Comparison of ENCODE assay signal across 8 cellular contexts in the genomic region with DNA sequence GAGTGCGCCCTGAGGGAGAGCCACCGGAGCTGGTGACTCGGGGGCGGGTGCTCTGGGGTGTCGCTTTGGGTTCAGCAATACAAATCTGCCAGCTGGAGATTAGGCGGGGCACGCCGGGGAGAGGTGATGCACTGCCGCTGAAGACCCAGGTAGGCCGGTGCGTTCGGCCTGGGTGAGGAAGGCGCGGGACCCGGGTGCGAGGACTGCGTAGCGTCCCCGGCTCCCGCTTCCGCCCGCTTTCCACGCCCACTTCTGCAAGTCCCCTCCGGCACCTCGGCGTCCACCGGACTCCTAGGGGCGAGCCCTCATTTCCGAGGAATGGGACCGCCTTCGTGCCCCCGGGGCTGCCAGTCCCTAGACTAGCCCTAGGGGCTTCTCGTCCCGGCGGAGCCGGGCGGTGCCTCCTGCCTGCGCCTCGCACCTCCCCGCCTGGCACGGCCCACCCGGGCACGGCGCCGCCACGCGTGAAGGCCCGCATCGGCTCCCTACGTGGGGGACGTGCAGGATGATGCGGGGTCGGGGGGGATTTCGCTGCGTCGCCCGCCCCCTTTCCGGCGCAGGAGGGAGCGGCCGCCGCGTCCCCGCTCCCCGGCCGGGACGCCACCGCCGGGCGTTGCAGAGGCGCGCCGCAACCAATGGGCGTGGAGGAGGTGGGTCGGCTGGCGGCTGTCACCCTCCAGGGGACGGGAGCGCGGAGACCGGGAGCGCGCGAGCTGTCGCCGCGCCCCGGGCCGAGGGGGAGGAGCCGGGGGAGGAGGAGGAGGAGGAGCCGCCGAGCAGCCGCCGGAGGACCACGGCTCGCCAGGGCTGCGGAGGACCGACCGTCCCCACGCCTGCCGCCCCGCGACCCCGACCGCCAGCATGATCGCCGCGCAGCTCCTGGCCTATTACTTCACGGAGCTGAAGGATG. TPM values are rescaled to one million over a fixed set of nuclear protein-coding genes. Genes with fewer than 3 reads are reported as not detected.
A peak's percentile ranks its signal among the peaks of the same experiment; 100 is the strongest.
DNase-seq lines count a peak whose midpoint lies in the region; ATAC-seq and TF ChIP-seq lines count a peak whose summit lies in the region.

No MANE protein-coding gene starts in this region.

- TF ChIP-seq CTCF in Panc1 (IDR thresholded peaks at IDR 0.05) (no peak), fibroblast of lung (conservative IDR thresholded peaks at IDR 0.05 in 1 of 2, IDR thresholded peaks at IDR 0.05 in 1 of 2; ENCODE audit: low read depth in 1 of 2, low read length in 2 of 2) (no peak)

- H3K4me1 Mint-ChIP-seq in naive thymus-derived CD8-positive, alpha-beta T cell: peaks cover 17 to 44% (median 40%) of the 10 kb centered on the region in 4 donors

- H3K9me3 Mint-ChIP-seq in naive thymus-derived CD8-positive, alpha-beta T cell: no peaks in the 10 kb centered on the region

- no TSS peak for BruUV-seq in Panc1 (replicated peaks; lab: Mats Ljungman, UMichigan)

- DNase-seq in DMS153 (lab: John Stamatoyannopoulos, UW) (peak; percentile 72), Panc1 (ENCODE audit: low read depth, low spot score) (no peak), activated T-helper 1 cell treated with Interleukin-2 at 50 U/mL for 16 hours (ENCODE audit: low read depth) (peak; percentile 90), fibroblast of lung (ENCODE audit: low read depth in 2 of 2) (peak; percentile 74 to 79)
- peak; percentile 88 to 94 (median 91) for DNase-seq in naive thymus-derived CD8-positive, alpha-beta T cell
- DNase-seq in stimulated activated naive CD4-positive, alpha-beta T cell (lab: John Stamatoyannopoulos, UW): peak; percentile 82 to 90 (median 87)

- intact Hi-C loops in Panc1 (cut with micrococcal nuclease; ENCODE audit: unreplicated experiment): no loop called here

- no peaks in the 10 kb centered on the region for H3K27me3 ChIP-seq in HUES64 (ENCODE audit: insufficient read depth, low read length)
- H3K27me3 ChIP-seq in Panc1 (ENCODE audit: control insufficient read depth, insufficient read depth, low read length): no peaks in the 10 kb centered on the region
- H3K27me3 ChIP-seq in fibroblast of lung (ENCODE audit: control insufficient read depth, insufficient read depth, low read length): no peaks in the 10 kb centered on the region

- H3K27ac Mint-ChIP-seq in naive thymus-derived CD8-positive, alpha-beta T cell: peak overlapping the region; percentile 73 to 95 (median 91)

- H3K79me2 ChIP-seq in fibroblast of lung (ENCODE audit: control insufficient read depth, insufficient read depth, low read length): peaks cover 45% of the 10 kb centered on the region

- H4K20me1 ChIP-seq in fibroblast of lung (ENCODE audit: control insufficient read depth, extremely low read depth, insufficient read depth, low read length): no peaks in the 10 kb centered on the region

- H2AFZ ChIP-seq in fibroblast of lung (ENCODE audit: low read length): peak overlapping the region; percentile 71

- ATAC-seq in GM21423 (IDR thresholded peaks at IDR 0.05; ENCODE audit: unreplicated experiment) (peak; percentile 83), Panc1 (peak; percentile 95)
- ATAC-seq in naive thymus-derived CD8-positive, alpha-beta T cell: peak; percentile 87 to 88

- H3K9ac ChIP-seq in HUES64 (ENCODE audit: low read depth, low read length): peak overlapping the region; percentile 72
- peak overlapping the region; percentile 74 for H3K9ac ChIP-seq in fibroblast of lung (ENCODE audit: insufficient read depth, low read length)

- H3K9me3 ChIP-seq in HUES64 (ENCODE audit: insufficient read depth, low read depth, low read length) (no peaks in the 10 kb centered on the region), Panc1 (ENCODE audit: control insufficient read depth, insufficient read depth, low read depth, low read length) (no peaks in the 10 kb centered on the region), fibroblast of lung (ENCODE audit: control insufficient read depth, insufficient read depth, low read depth, low read length) (no peaks in the 10 kb centered on the region)

- H3K27ac ChIP-seq in HUES64 (ENCODE audit: low read depth, low read length) (peak overlapping the region; percentile 72; the same call in 1 of the 2 replicates), Panc1 (ENCODE audit: low read length) (peak overlapping the region; percentile 81), fibroblast of lung (ENCODE audit: insufficient read depth, low read length) (peak overlapping the region; percentile 79)

- H3K4me3 Mint-ChIP-seq in naive thymus-derived CD8-positive, alpha-beta T cell: peak overlapping the region; percentile 93 to 98 (median 96)

- no peaks in the 10 kb centered on the region for H3K27me3 Mint-ChIP-seq in naive thymus-derived CD8-positive, alpha-beta T cell

- H3K4me1 ChIP-seq in HUES64 (ENCODE audit: insufficient read depth, low read length): peaks cover 31% of the 10 kb centered on the region
- peaks cover 32% of the 10 kb centered on the region for H3K4me1 ChIP-seq in Panc1 (ENCODE audit: control insufficient read depth, insufficient read depth, low read length)
- peaks cover 28% of the 10 kb centered on the region for H3K4me1 ChIP-seq in fibroblast of lung (ENCODE audit: control insufficient read depth, extremely low read depth, insufficient read depth, low read length)

- no peaks in the 10 kb centered on the region for H3K36me3 Mint-ChIP-seq in naive thymus-derived CD8-positive, alpha-beta T cell

- H3K4me3 ChIP-seq in HUES64 (ENCODE audit: low read length) (peak overlapping the region; percentile 97), Panc1 (ENCODE audit: low read depth in 2 of 2, low read length in 2 of 2) (peak overlapping the region; percentile 95 to 97), fibroblast of lung (replicated peaks in 1 of 4; ENCODE audit: control extremely low read depth in 1 of 4, insufficient read depth in 1 of 4, low read depth in 3 of 4, low read length in 4 of 4) (peak overlapping the region; percentile 61 to 94 (median 82))

- POLR2A ChIA-PET in Panc1 (lab: Charles Lee): no interaction called here
- POLR2A ChIA-PET in naive thymus-derived CD8-positive, alpha-beta T cell (lab: Charles Lee): interaction anchor here (0.7 to 5.0 kb wide), 17 partner anchors 9 to 92 kb away, joined by 3 to 43 read pairs (median 5); no protein-coding TSS in a partner anchor

- peak overlapping the region; percentile 100 for H3K4me2 ChIP-seq in fibroblast of lung (ENCODE audit: extremely low read depth, insufficient read depth, low read length)

- CTCF ChIA-PET in Panc1 (lab: Charles Lee): no interaction called here

- in situ Hi-C loops in Panc1 (cut with HindIII; ENCODE audit: low pct_unique_long_range_greater_than_20kb, low sequenced_read_pairs): no loop called here

- WGBS in HUES64: 2% methylated on average over 108 of the region's 108 CpGs

- peaks cover 2% of the 10 kb centered on the region; the same call in 1 of the 2 replicates for H3K36me3 ChIP-seq in HUES64 (ENCODE audit: insufficient read depth, low read length)
- H3K36me3 ChIP-seq in Panc1 (ENCODE audit: control insufficient read depth, insufficient read depth, low read length): peaks cover 2% of the 10 kb centered on the region; the same call in 1 of the 2 replicates
- H3K36me3 ChIP-seq in fibroblast of lung (ENCODE audit: control insufficient read depth, insufficient read depth, low read length): peaks cover 3% of the 10 kb centered on the region

RNA-seq across cellular contexts. Expression of gene HK1, which starts 40.0 kb away (rescaled TPM):
- polyA plus RNA-seq in HUES64 (2013, experiment 1 of 2): 92.2 TPM
- polyA plus RNA-seq in HUES64 (2013, experiment 2 of 2): 96.4 TPM
- total RNA-seq in Panc1 (2021; ENCODE audit: unreplicated experiment) (74.4 TPM), fibroblast of lung (106 and 172 TPM in 2 replicates)
- 101 TPM for polyA plus RNA-seq in Panc1 (2012; ENCODE audit: insufficient read length)
- 60.6 and 86.2 TPM in 2 replicates for polyA plus RNA-seq in fibroblast of lung
- 99.0 and 147 TPM in 2 replicates for polyA plus RNA-seq in fibroblast of lung (2012)
- polyA minus RNA-seq in fibroblast of lung (ENCODE audit: low replicate concordance): 114 and 174 TPM in 2 replicates
- 10 to 100 TPM; 63.5 to 67.1 TPM for total RNA-seq in naive thymus-derived CD8-positive, alpha-beta T cell
- 100 to 1,000 TPM in 1 of 3 donors, 10 to 100 TPM in 2; 89.9 to 129 (median 97.1) TPM for polyA plus RNA-seq in naive thymus-derived CD8-positive, alpha-beta T cell
